8 cellular contexts compared by ENCODE assay signal in the genomic region with DNA sequence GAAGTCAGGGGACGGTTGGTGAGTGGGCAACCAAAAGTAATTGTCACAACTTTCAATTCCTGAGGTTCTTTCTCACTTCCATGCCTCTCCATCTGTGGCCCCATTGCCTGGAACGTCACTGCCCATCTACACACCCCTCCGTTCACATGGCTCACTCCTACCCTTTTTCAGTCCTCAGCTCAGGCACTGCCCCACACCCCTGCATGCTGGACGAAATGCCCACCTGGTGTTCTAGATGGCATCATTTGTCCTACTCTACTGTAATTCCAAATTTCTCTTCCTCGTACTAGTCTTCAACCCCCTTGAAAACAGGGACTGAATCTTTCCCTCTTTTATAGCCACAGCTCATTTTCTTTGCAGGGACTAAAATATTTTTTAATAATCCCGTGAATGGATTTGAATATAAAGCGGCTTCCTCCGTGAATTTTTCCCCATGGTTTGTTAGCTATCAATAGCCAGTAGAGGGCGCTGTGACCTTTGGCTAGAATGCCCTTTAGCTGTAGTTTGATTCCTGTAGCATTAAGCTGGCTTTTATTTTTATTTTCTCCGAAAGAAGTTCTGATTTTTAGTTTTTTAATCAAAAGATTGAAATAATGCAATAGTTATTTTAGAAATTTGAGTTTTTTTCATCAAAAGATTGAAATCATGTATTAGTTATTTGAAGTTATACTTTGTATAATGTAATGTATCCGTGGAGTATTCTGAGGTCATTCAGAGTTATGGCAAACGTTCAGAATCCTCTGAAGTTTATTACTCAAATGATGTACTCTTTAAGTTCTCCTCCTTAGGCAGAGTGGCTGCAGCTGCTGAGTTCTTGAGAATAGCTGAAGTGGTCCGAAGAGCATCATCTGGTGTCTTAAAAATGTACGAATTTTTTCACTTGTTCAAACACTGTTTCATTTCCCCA.
DNase-seq lines count a peak whose midpoint lies in the region; ATAC-seq and TF ChIP-seq lines count a peak whose summit lies in the region.

No MANE protein-coding gene starts in this region.

- H3K9me3 ChIP-seq in T-helper 17 cell (ENCODE audit: control insufficient read depth, low read length, poor library complexity, severe bottlenecking) = no peaks in the 10 kb centered on the region

- H3K36me3 Mint-ChIP-seq in T-helper 17 cell (ENCODE audit: low read depth) = no peaks in the 10 kb centered on the region

- H3K4me1 Mint-ChIP-seq in T-helper 17 cell = no peaks in the 10 kb centered on the region

- H3K4me3 ChIP-seq in GM12864 (ENCODE audit: low read depth, low read length) = no peak overlapping the region
- no peak overlapping the region for H3K4me3 ChIP-seq in astrocyte of the cerebellum (ENCODE audit: low read depth, low read length)

- DNase-seq in ACHN = peak; percentile 52
- DNase-seq in GM12864 (ENCODE audit: low read depth) = peak; percentile 5
- peak; percentile 60 for DNase-seq in NCI-H774 (lab: John Stamatoyannopoulos, UW)
- DNase-seq in astrocyte of the cerebellum (ENCODE audit: low read depth) = peak; percentile 49
- DNase-seq in iris pigment epithelial cell (ENCODE audit: low read depth) = peak; percentile 62
- peak; percentile 26 to 30 for DNase-seq in stimulated activated CD4-positive, alpha-beta T cell treated with anti-CD3 and anti-CD28 coated beads, Interleukin-2, amount 100 ng/mL, for 24 hours
- DNase-seq in T-helper 17 cell = no peak

- TF ChIP-seq CTCF in GM12864 (IDR thresholded peaks at IDR 0.05; ENCODE audit: low read depth, low read length, missing control alignments) = peak; percentile 71
- peak; percentile 83 for TF ChIP-seq CTCF in astrocyte of the cerebellum (IDR thresholded peaks at IDR 0.05; ENCODE audit: low read depth, low read length, missing control alignments)

- in situ Hi-C loops in ACHN (cut with HindIII; ENCODE audit: low pct_ligation_motif_present, low pct_unique_long_range_greater_than_20kb, low sequenced_read_pairs) = no loop called here
- in situ Hi-C loops in astrocyte of the cerebellum (cut with HindIII; ENCODE audit: low sequenced_read_pairs) = no loop called here

- no peaks in the 10 kb centered on the region for H3K27me3 Mint-ChIP-seq in T-helper 17 cell

- H3K27ac Mint-ChIP-seq in T-helper 17 cell = no peak overlapping the region

- H3K4me3 Mint-ChIP-seq in T-helper 17 cell = no peak overlapping the region

- ATAC-seq in HG03571 (IDR thresholded peaks at IDR 0.05; ENCODE audit: unreplicated experiment) (peak; percentile 56), T-helper 17 cell (no peak)

Comparison
In these comparisons a context has a peak if more than half of its experiments do, and no peak if none do; other contexts are left out.
1. DNase-seq: peak in ACHN (single experiment), GM12864 (single experiment), NCI-H774 (single experiment), astrocyte of the cerebellum (single experiment), iris pigment epithelial cell (single experiment) and stimulated activated CD4-positive, alpha-beta T cell treated with anti-CD3 and anti-CD28 coated beads, Interleukin-2, amount 100 ng/mL, for 24 hours (2 of 2); none in T-helper 17 cell (0 of 3).